Comparison of ENCODE assay signal across 1 cellular context in the genomic region with DNA sequence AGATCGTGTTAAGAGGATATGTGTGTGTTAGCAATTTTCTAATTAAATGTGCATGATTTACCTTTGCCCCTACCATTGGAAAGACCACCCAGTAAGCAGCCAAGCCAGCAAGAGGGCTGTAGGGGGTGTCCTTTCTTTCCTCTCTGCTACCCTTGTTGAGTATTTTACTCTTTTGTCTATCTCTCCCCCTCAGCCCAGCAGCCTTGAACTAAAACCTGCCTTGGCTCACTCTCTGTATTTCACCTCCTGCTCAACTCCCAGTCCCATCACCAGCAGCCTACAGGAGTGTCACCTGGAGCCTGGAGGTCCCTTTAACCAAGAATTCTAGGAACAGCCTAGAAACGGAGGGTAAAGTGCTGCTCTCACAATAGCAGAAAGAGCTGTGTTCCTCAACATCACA.
TF ChIP-seq lines count a peak whose summit lies in the region.

No MANE protein-coding gene starts in this region.

TF ChIP-seq in GM23338, 12 proteins besides CTCF, POLR2A, EP300 and RAD21 (continued from another document):
- TF ChIP-seq, protein P1, sequence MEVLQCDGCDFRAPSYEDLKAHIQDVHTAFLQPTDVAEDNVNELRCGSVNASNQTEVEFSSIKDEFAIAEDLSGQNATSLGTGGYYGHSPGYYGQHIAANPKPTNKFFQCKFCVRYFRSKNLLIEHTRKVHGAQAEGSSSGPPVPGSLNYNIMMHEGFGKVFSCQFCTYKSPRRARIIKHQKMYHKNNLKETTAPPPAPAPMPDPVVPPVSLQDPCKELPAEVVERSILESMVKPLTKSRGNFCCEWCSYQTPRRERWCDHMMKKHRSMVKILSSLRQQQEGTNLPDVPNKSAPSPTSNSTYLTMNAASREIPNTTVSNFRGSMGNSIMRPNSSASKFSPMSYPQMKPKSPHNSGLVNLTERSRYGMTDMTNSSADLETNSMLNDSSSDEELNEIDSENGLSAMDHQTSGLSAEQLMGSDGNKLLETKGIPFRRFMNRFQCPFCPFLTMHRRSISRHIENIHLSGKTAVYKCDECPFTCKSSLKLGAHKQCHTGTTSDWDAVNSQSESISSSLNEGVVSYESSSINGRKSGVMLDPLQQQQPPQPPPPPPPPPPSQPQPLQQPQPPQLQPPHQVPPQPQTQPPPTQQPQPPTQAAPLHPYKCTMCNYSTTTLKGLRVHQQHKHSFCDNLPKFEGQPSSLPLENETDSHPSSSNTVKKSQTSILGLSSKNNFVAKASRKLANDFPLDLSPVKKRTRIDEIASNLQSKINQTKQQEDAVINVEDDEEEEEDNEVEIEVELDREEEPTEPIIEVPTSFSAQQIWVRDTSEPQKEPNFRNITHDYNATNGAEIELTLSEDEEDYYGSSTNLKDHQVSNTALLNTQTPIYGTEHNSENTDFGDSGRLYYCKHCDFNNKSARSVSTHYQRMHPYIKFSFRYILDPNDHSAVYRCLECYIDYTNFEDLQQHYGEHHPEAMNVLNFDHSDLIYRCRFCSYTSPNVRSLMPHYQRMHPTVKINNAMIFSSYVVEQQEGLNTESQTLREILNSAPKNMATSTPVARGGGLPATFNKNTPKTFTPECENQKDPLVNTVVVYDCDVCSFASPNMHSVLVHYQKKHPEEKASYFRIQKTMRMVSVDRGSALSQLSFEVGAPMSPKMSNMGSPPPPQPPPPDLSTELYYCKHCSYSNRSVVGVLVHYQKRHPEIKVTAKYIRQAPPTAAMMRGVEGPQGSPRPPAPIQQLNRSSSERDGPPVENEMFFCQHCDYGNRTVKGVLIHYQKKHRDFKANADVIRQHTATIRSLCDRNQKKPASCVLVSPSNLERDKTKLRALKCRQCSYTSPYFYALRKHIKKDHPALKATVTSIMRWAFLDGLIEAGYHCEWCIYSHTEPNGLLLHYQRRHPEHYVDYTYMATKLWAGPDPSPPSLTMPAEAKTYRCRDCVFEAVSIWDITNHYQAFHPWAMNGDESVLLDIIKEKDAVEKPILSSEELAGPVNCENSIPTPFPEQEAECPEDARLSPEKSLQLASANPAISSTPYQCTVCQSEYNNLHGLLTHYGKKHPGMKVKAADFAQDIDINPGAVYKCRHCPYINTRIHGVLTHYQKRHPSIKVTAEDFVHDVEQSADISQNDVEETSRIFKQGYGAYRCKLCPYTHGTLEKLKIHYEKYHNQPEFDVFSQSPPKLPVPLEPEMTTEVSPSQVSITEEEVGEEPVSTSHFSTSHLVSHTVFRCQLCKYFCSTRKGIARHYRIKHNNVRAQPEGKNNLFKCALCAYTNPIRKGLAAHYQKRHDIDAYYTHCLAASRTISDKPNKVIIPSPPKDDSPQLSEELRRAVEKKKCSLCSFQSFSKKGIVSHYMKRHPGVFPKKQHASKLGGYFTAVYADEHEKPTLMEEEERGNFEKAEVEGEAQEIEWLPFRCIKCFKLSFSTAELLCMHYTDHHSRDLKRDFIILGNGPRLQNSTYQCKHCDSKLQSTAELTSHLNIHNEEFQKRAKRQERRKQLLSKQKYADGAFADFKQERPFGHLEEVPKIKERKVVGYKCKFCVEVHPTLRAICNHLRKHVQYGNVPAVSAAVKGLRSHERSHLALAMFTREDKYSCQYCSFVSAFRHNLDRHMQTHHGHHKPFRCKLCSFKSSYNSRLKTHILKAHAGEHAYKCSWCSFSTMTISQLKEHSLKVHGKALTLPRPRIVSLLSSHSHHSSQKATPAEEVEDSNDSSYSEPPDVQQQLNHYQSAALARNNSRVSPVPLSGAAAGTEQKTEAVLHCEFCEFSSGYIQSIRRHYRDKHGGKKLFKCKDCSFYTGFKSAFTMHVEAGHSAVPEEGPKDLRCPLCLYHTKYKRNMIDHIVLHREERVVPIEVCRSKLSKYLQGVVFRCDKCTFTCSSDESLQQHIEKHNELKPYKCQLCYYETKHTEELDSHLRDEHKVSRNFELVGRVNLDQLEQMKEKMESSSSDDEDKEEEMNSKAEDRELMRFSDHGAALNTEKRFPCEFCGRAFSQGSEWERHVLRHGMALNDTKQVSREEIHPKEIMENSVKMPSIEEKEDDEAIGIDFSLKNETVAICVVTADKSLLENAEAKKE (CRISPR knock-in tag; IDR thresholded peaks at IDR 0.05), result no peak
